In the genomic region with DNA sequence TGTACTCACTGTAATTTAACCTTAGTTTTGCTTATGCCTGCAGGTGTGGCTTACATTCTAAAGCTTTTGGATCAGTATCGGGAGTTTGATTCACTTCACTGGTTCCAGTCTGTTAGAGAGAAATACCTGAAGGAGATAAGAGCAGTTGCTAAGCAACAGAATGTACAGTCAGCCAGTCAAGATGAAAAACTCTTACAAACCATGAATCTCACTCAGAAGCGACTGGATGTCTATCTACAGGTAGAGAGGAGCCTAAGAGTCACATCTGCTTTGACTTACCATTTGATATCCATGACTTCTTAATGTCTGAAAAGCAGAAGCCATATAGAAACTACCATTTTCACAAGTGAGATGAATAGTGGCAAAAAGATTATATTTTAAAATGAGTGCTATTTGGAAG, we compare ENCODE assay signal across 21 cellular contexts. TPM values are rescaled to one million over a fixed set of nuclear protein-coding genes. Genes with fewer than 3 reads are reported as not detected.
DNase-seq lines count a peak whose midpoint lies in the region; ATAC-seq, FAIRE-seq and TF ChIP-seq lines count a peak whose summit lies in the region.
"Had no signal": no experiment of that assay in that cellular context is flagged by ENCODE, and none has a peak within 500 bp of the region (broad histone marks: within the 10 kb centered on the region; RNA-seq: fewer than 3 reads in every experiment).

No MANE protein-coding gene starts in this region.

- H4K12ac ChIP-seq in trophoblast cell (ENCODE audit: low read depth, low read length) = no peak overlapping the region

- no peak overlapping the region for H4K91ac ChIP-seq in trophoblast cell (ENCODE audit: low read depth, low read length)

- no peak overlapping the region for H2BK5ac ChIP-seq in trophoblast cell (ENCODE audit: low read depth, low read length, poor library complexity)

- no peak for FAIRE-seq in bronchial epithelial cell (lab: Jason Lieb, UNC)
- FAIRE-seq: endometrium, HTR-8/SVneo, kidney had no signal

- H3K79me2 ChIP-seq in trophoblast cell (ENCODE audit: control insufficient read depth, insufficient read depth, low read length, poor library complexity) = no peaks in the 10 kb centered on the region

- H2BK120ac ChIP-seq in trophoblast cell (ENCODE audit: insufficient read depth, low read length, poor library complexity) = no peak overlapping the region

- no peak for ATAC-seq in GM21367 (IDR thresholded peaks at IDR 0.05; ENCODE audit: unreplicated experiment)

- no peak overlapping the region for H2AFZ ChIP-seq in trophoblast cell (ENCODE audit: insufficient read depth, low read length, poor library complexity)
- H2AFZ ChIP-seq: GM23248 had no signal

- H3K27me3 ChIP-seq in bronchial epithelial cell (ENCODE audit: control insufficient read depth, insufficient read depth, low read length) = no peaks in the 10 kb centered on the region
- H3K27me3 ChIP-seq in trophoblast cell (ENCODE audit: insufficient read depth, low read length) = no peaks in the 10 kb centered on the region
- H3K27me3 ChIP-seq: BE2C, right atrium auricular region, spleen, upper lobe of left lung had no signal

- H3K14ac ChIP-seq in trophoblast cell (ENCODE audit: low read length) = no peak overlapping the region

- no peak overlapping the region for H4K8ac ChIP-seq in trophoblast cell (ENCODE audit: low read depth, low read length)

- no CpG with 5 or more reads among the region's 2 CpGs for WGBS in trophoblast cell (ENCODE audit: extremely low coverage, insufficient coverage, insufficient read length)

- H3K36me3 ChIP-seq in bronchial epithelial cell (ENCODE audit: control insufficient read depth, insufficient read depth, low read length) (peaks cover 5% of the 10 kb centered on the region), trophoblast cell (ENCODE audit: control insufficient read depth in 1 of 2, insufficient read depth in 2 of 2, low read length in 2 of 2) (peaks cover 12% of the 10 kb centered on the region in 2 experiments)

- no peak overlapping the region for H3K4me3 ChIP-seq in bronchial epithelial cell (ENCODE audit: low read depth, low read length)
- no peak overlapping the region for H3K4me3 ChIP-seq in trophoblast cell (ENCODE audit: low read depth, low read length)
- H3K4me3 ChIP-seq: GM23248, right atrium auricular region, spleen, upper lobe of left lung had no signal

- no peak for TF ChIP-seq CTCF in bronchial epithelial cell (IDR thresholded peaks at IDR 0.05; ENCODE audit: insufficient read depth, low read length, severe bottlenecking)

- no peak overlapping the region for H3K18ac ChIP-seq in trophoblast cell (ENCODE audit: low read length)

- H3K9ac ChIP-seq in trophoblast cell (ENCODE audit: low read length) = no peak overlapping the region
- H3K9ac ChIP-seq: GM23248, KMS-11 had no signal

- no peak overlapping the region for H2AK5ac ChIP-seq in trophoblast cell (ENCODE audit: low read length)

- DNase-seq in NCI-H2196 (lab: John Stamatoyannopoulos, UW; ENCODE audit: unreplicated experiment) (peak; percentile 26), NCI-H2196 treated with DMSO at 0.1 percent for 48 hours (lab: John Stamatoyannopoulos, UW; ENCODE audit: unreplicated experiment) (no peak), NCI-H187 treated with DMSO at 0.1 percent for 48 hours (lab: John Stamatoyannopoulos, UW) (peak; percentile 93), bronchial epithelial cell (ENCODE audit: low read depth) (peak; percentile 11), trophoblast cell (peak; percentile 44 to 94), cardiac septum (ENCODE audit: low spot score) (no peak), activated gamma-delta T cell treated with Interleukin-2 at 50 U/mL for 16 hours (no peak)
- DNase-seq: BE2C; GM23248; kidney; naive B cell; NCI-H2029 treated with DMSO at 0.1 percent for 48 hours; NCI-H774; spleen; stimulated activated CD4-positive, alpha-beta T cell treated with anti-CD3 and anti-CD28 coated beads, Interleukin-4, amount 100 ng/mL, for 4 hours; upper lobe of left lung had no signal

- intact Hi-C loops in cardiac septum (cut with DNase I) = no loop called here

- H3K4me1 ChIP-seq in trophoblast cell (ENCODE audit: control insufficient read depth in 1 of 2, insufficient read depth in 2 of 2, low read length in 2 of 2) = no peaks in the 10 kb centered on the region
- H3K4me1 ChIP-seq: BE2C, right atrium auricular region, spleen, upper lobe of left lung had no signal

- H2BK12ac ChIP-seq in trophoblast cell (ENCODE audit: low read length) = no peak overlapping the region

- no peak overlapping the region for H3K4ac ChIP-seq in trophoblast cell (ENCODE audit: low read depth, low read length)

- no peaks in the 10 kb centered on the region for H3K79me1 ChIP-seq in trophoblast cell (ENCODE audit: low read length)

- no peaks in the 10 kb centered on the region for H3K9me3 ChIP-seq in trophoblast cell (ENCODE audit: insufficient read depth, low read depth, low read length)
- H3K9me3 ChIP-seq: BE2C, right atrium auricular region, spleen, upper lobe of left lung had no signal

- H3K4me2 ChIP-seq in trophoblast cell (ENCODE audit: low read length) = no peak overlapping the region
- H3K4me2 ChIP-seq: KMS-11 had no signal

- H3K23ac ChIP-seq in trophoblast cell (ENCODE audit: low read length) = no peak overlapping the region

- no peak overlapping the region for H3K27ac ChIP-seq in trophoblast cell (ENCODE audit: low read depth, low read length)
- H3K27ac ChIP-seq: GM23248, KMS-11, right atrium auricular region, spleen, upper lobe of left lung had no signal

RNA-seq across cellular contexts. Expression of gene WASHC4, which starts 56.5 kb away (rescaled TPM):
- total RNA-seq in bronchial epithelial cell = 52.5 and 60.8 TPM in 2 replicates
- 30.2 and 30.4 TPM in 2 replicates for polyA plus RNA-seq in trophoblast cell (2013)
- total RNA-seq in cardiac septum = 25.7 TPM

Comparison
In these comparisons a context has a peak if more than half of its experiments do, and no peak if none do; other contexts are left out.
1. DNase-seq: peak in NCI-H2196 (single experiment), NCI-H187 treated with DMSO at 0.1 percent for 48 hours (single experiment), bronchial epithelial cell (single experiment) and trophoblast cell (2 of 2); none in NCI-H2196 treated with DMSO at 0.1 percent for 48 hours (single experiment), cardiac septum (single experiment) and activated gamma-delta T cell treated with Interleukin-2 at 50 U/mL for 16 hours (single experiment).